In the genomic region with DNA sequence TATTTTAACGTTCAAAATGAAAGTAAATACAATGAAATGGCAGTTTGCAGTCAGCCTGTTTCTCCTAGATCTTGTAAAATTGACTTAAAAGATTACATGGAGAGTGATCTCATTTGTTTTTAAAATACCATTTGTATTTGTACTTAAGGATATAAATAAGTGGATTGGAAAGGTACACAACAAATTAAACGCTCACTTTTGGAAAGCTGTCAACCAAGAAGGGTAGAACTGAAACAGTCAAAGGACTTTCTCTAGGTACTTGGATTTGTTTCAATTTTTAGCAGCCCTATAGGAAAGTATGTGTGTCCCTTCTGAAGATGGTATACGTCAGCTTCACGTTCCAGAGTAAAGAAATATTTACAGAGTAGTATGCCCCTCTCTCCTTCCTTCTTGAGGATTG, we compare ENCODE assay signal across 33 cellular contexts. TPM values are rescaled to one million over a fixed set of nuclear protein-coding genes. Genes with fewer than 3 reads are reported as not detected.
"Had no signal": no experiment of that assay in that cellular context is flagged by ENCODE, and none has a peak within 500 bp of the region (broad histone marks: within the 10 kb centered on the region; RNA-seq: fewer than 3 reads in every experiment).

No MANE protein-coding gene starts in this region.

- DNase-seq: hippocampal formation; kidney; left colon; left lung; mesendoderm; naive B cell; natural killer cell; ovary; right lobe of liver; stimulated activated CD4-positive, alpha-beta T cell treated with anti-CD3 and anti-CD28 coated beads, Interleukin-1b, Interleukin-23, amount 100 ng/mL, for 48 hours; stimulated activated CD4-positive, alpha-beta T cell treated with anti-CD3 and anti-CD28 coated beads, Interleukin-2, amount 100 ng/mL, for 48 hours; stimulated activated CD4-positive, alpha-beta T cell treated with anti-CD3 and anti-CD28 coated beads, Interleukin-4, amount 100 ng/mL, for 4 hours; stimulated activated CD8-positive, alpha-beta memory T cell treated with anti-CD3 and anti-CD28 coated beads, Interleukin-4, amount 100 ng/mL, for 48 hours; tibial artery; trophoblast cell; upper lobe of right lung had no signal

- H3K4me3 ChIP-seq: left lung, lung, ovary, right atrium auricular region, right lobe of liver, smooth muscle cell, suprapubic skin, thoracic aorta, tibial artery, upper lobe of right lung had no signal

- H3K27ac Mint-ChIP-seq: mesothelial cell of epicardium; progenitor cell of endocrine pancreas; stimulated activated memory B cell treated with anti-CD40 and anti-IgM and Interleukin-4, amounts not matched to agents 10 μg/mL and 1 μg/mL and 100 μg/mL, for 72 hours; stimulated activated naive CD8-positive, alpha-beta T cell treated with anti-CD3 and anti-CD28 coated beads, Interleukin-15, Interleukin-2, amounts not matched to agents 100 ng/mL and 50 ng/mL, for 24 hours had no signal

- H3K4me3 Mint-ChIP-seq: mesothelial cell of epicardium; naive B cell; natural killer cell; stimulated activated memory B cell treated with anti-CD40 and anti-IgM and Interleukin-4, amounts not matched to agents 10 μg/mL and 1 μg/mL and 100 μg/mL, for 72 hours; stimulated activated naive CD8-positive, alpha-beta T cell treated with anti-CD3 and anti-CD28 coated beads, Interleukin-15, Interleukin-2, amounts not matched to agents 100 ng/mL and 50 ng/mL, for 24 hours had no signal

- H3K27me3 Mint-ChIP-seq: naive B cell; progenitor cell of endocrine pancreas; stimulated activated memory B cell treated with anti-CD40 and anti-IgM and Interleukin-4, amounts not matched to agents 10 μg/mL and 1 μg/mL and 100 μg/mL, for 72 hours; stimulated activated naive CD8-positive, alpha-beta T cell treated with anti-CD3 and anti-CD28 coated beads, Interleukin-15, Interleukin-2, amounts not matched to agents 100 ng/mL and 50 ng/mL, for 24 hours had no signal

- FAIRE-seq: kidney, urothelium cell line had no signal

- H3K9me3 Mint-ChIP-seq: mesothelial cell of epicardium; naive B cell; natural killer cell; stimulated activated memory B cell treated with anti-CD40 and anti-IgM and Interleukin-4, amounts not matched to agents 10 μg/mL and 1 μg/mL and 100 μg/mL, for 72 hours; stimulated activated naive CD8-positive, alpha-beta T cell treated with anti-CD3 and anti-CD28 coated beads, Interleukin-15, Interleukin-2, amounts not matched to agents 100 ng/mL and 50 ng/mL, for 24 hours had no signal

- ATAC-seq: left colon; left lung; natural killer cell; right lobe of liver; stimulated activated memory B cell treated with anti-CD40 and anti-IgM and Interleukin-4, amounts not matched to agents 10 μg/mL and 1 μg/mL and 100 μg/mL, for 72 hours; upper lobe of right lung had no signal

- H3K4me1 Mint-ChIP-seq: mesothelial cell of epicardium had no signal

- H3K27ac ChIP-seq: left lung, ovary, right atrium auricular region, right lobe of liver, suprapubic skin, thoracic aorta, tibial artery, upper lobe of right lung had no signal

RNA-seq across cellular contexts. Expression of a gene that starts 18.7 kb away (rescaled TPM):
- total RNA-seq: kidney, left colon, left lung, liver, lung, mesothelial cell of epicardium, mononuclear cell, natural killer cell, omental fat pad, ovary, progenitor cell of endocrine pancreas, pulmonary artery endothelial cell, renal cortical epithelial cell, right atrium auricular region, right lobe of liver, skeletal muscle tissue, smooth muscle cell, subcutaneous adipose tissue, suprapubic skin, thoracic aorta, upper lobe of right lung had no signal
